15 cellular contexts compared by ENCODE assay signal in the genomic region with DNA sequence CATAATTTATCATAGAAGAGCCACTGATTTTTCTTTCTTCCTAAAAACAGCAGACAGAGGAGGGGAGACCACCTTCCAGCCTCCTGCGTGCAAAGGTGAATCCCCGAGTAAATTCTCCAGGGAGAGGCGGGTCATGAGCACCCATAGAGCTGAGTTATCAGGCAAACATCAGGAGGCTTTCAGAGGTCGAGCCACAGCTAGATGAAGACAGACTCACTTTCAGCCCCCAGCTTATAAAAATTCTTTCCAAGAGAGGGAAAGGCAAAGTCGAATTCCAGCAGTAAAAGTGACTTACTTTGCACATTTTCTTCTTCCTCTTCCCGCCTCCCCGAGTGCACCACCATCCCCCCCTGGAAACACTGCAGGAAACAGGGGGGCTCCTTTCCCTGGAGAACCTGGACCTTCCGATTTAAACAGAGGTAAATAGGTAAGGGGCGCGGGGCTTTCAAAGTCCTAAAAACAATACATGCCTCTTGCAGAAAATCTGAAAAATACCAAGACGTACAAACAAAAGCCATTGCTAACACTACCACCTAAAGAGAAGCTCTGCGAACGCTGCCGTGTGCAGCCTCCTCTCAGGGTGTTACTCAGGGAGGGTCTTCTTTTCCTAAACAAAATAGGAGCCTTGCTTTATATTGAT.
A peak's percentile ranks its signal among the peaks of the same experiment; 100 is the strongest.
DNase-seq lines count a peak whose midpoint lies in the region; ATAC-seq and TF ChIP-seq lines count a peak whose summit lies in the region.
"Had no signal": no experiment of that assay in that cellular context is flagged by ENCODE, and none has a peak within 500 bp of the region (broad histone marks: within the 10 kb centered on the region; RNA-seq: fewer than 3 reads in every experiment).

No MANE protein-coding gene starts in this region.

- DNase-seq in HFFc6: no peak
- peak; percentile 23 for DNase-seq in amniotic epithelial cell (ENCODE audit: low read depth)
- DNase-seq in suprapubic skin (ENCODE audit: low spot score in 2 of 2): no peak
- DNase-seq in left lobe of liver (ENCODE audit: low spot score): no peak
- no peak for DNase-seq in iPS-NIHi7 (ENCODE audit: extremely low spot score)
- DNase-seq in SKM-1 (lab: John Stamatoyannopoulos, UW; ENCODE audit: unreplicated experiment): no peak
- DNase-seq: activated CD4-positive, alpha-beta T cell treated with anti-CD3 and anti-CD28 coated beads, Interleukin-2, amount 50 U/mL, for 4 hours; body of pancreas; CD8-positive, alpha-beta memory T cell; lower lobe of right lung; NCI-H1436 treated with DMSO at 0.1 percent for 48 hours; NCI-H524 treated with DMSO at 0.1 percent for 48 hours had no signal

- H3K9me3 ChIP-seq in mesodermal cell (ENCODE audit: control insufficient read depth, low read length): no peaks in the 10 kb centered on the region
- H3K9me3 ChIP-seq in suprapubic skin: no peaks in the 10 kb centered on the region
- H3K9me3 ChIP-seq: body of pancreas, heart left ventricle, lower lobe of right lung had no signal

- peaks cover 86% of the 10 kb centered on the region for H3K36me3 ChIP-seq in mesodermal cell (ENCODE audit: control insufficient read depth, insufficient read depth, low read length)
- H3K36me3 ChIP-seq in suprapubic skin: peaks cover 93% of the 10 kb centered on the region

- peaks cover 10% of the 10 kb centered on the region for H3K27me3 Mint-ChIP-seq in HFFc6 (ENCODE audit: insufficient read depth)
- H3K27me3 Mint-ChIP-seq: CD8-positive, alpha-beta memory T cell had no signal

- no peaks in the 10 kb centered on the region for H3K4me1 ChIP-seq in mesodermal cell (ENCODE audit: control insufficient read depth, insufficient read depth, low read length, poor library complexity, severe bottlenecking)
- H3K4me1 ChIP-seq in suprapubic skin: peaks cover 2% of the 10 kb centered on the region
- H3K4me1 ChIP-seq: lower lobe of right lung had no signal

- no peaks in the 10 kb centered on the region for H3K27me3 ChIP-seq in suprapubic skin
- H3K27me3 ChIP-seq: body of pancreas, heart left ventricle had no signal

- no peak overlapping the region for H3K4me3 ChIP-seq in mesodermal cell (ENCODE audit: extremely low read depth, insufficient read depth, low read length, poor library complexity, severe bottlenecking)
- no peak overlapping the region for H3K4me3 ChIP-seq in suprapubic skin
- H3K4me3 ChIP-seq: body of pancreas, heart left ventricle, lower lobe of right lung had no signal

- H3K27ac ChIP-seq in mesodermal cell (ENCODE audit: low read depth, low read length, severe bottlenecking) (peak overlapping the region; percentile 31), suprapubic skin (peak overlapping the region; percentile 26)
- H3K27ac ChIP-seq: body of pancreas, lower lobe of right lung had no signal

- peaks cover 28% of the 10 kb centered on the region for H3K4me1 Mint-ChIP-seq in HFFc6 (ENCODE audit: low read depth)
- H3K4me1 Mint-ChIP-seq: CD8-positive, alpha-beta memory T cell had no signal

- H3K9me3 Mint-ChIP-seq in HFFc6: no peaks in the 10 kb centered on the region
- H3K9me3 Mint-ChIP-seq: activated T-helper 1 cell treated with anti-CD3 and anti-CD28 coated beads, Interleukin-12 subunit alpha, Interleukin-12 subunit beta, Interleukin-2, Interleukin-4 antibody, amounts not matched to agents 30 ng/mL and 10 ng/mL and 1 ng/mL, durations not matched to agents 14 hours and 24 hours and 36 hours; CD8-positive, alpha-beta memory T cell had no signal

- no peak for TF ChIP-seq CTCF in HFFc6 (IDR thresholded peaks at IDR 0.05)
- TF ChIP-seq CTCF in suprapubic skin (IDR thresholded peaks at IDR 0.05): no peak

- H3K36me3 Mint-ChIP-seq in HFFc6 (ENCODE audit: low read depth): peaks cover 27% of the 10 kb centered on the region

- whole genome bisulfite sequencing in mesodermal cell (ENCODE audit: insufficient coverage in 2 of 2), 2 experiments: 74 to 95% methylated on average over 4 to 5 of the region's 14 CpGs
- 82% methylated on average over 14 of the region's 14 CpGs for WGBS in suprapubic skin

- TF ChIP-seq POLR2A in suprapubic skin (IDR thresholded peaks at IDR 0.05): no peak

- no peak for ATAC-seq in left lobe of liver
- ATAC-seq: body of pancreas had no signal

- no peak for TF ChIP-seq EP300 in suprapubic skin (IDR thresholded peaks at IDR 0.05)

- H3K27ac Mint-ChIP-seq in HFFc6: peak overlapping the region; percentile 77

- peak overlapping the region; percentile 47 for H3K4me3 Mint-ChIP-seq in HFFc6
- H3K4me3 Mint-ChIP-seq: activated T-helper 1 cell treated with anti-CD3 and anti-CD28 coated beads, Interleukin-12 subunit alpha, Interleukin-12 subunit beta, Interleukin-2, Interleukin-4 antibody, amounts not matched to agents 30 ng/mL and 10 ng/mL and 1 ng/mL, durations not matched to agents 14 hours and 24 hours and 36 hours; CD8-positive, alpha-beta memory T cell had no signal
